Comparison of ENCODE assay signal across 8 cellular contexts in genomic region chr1:75786901-75787455, GRCh38. TPM values are rescaled to one million over a fixed set of nuclear protein-coding genes. Genes with fewer than 3 reads are reported as not detected.
DNase-seq lines count a peak whose midpoint lies in the region; ATAC-seq and TF ChIP-seq lines count a peak whose summit lies in the region.

No MANE protein-coding gene starts in this region.

- WGBS in esophagus squamous epithelium, 2 donors: 0 to 3% methylated on average over 10 of the region's 10 CpGs

- peak overlapping the region; percentile 99 for H3K27ac Mint-ChIP-seq in progenitor cell of endocrine pancreas

- no peak for TF ChIP-seq POLR2A in esophagus squamous epithelium (IDR thresholded peaks at IDR 0.05)

- peak overlapping the region; percentile 93 for H3K4me3 Mint-ChIP-seq in progenitor cell of endocrine pancreas (ENCODE audit: low read depth)

- H3K4me3 ChIP-seq in GM08714 (ENCODE audit: low read length) (peak overlapping the region; percentile 100), SJCRH30 (peak overlapping the region; percentile 72), esophagus squamous epithelium (peak overlapping the region; percentile 66 to 85 (median 78))

- DNase-seq in SJCRH30: no peak
- DNase-seq in esophagus squamous epithelium (lab: John Stamatoyannopoulos, UW): no peak
- DNase-seq in progenitor cell of endocrine pancreas (ENCODE audit: low spot score, unreplicated experiment): no peak
- no peak for DNase-seq in EL
- DNase-seq in foreskin melanocyte: no peak
- no peak for DNase-seq in NCI-H2227 (lab: John Stamatoyannopoulos, UW; ENCODE audit: unreplicated experiment)

- H3K9me3 Mint-ChIP-seq in progenitor cell of endocrine pancreas (ENCODE audit: low read depth): no peaks in the 10 kb centered on the region

- H3K36me3 ChIP-seq in SJCRH30: peaks cover 45% of the 10 kb centered on the region
- H3K36me3 ChIP-seq in esophagus squamous epithelium: peaks cover 0 to 33% (median 5%) of the 10 kb centered on the region in 3 donors

- H3K27ac ChIP-seq in SJCRH30 (peak overlapping the region; percentile 73), esophagus squamous epithelium (peak overlapping the region; percentile 1 to 92 (median 85))

- no peaks in the 10 kb centered on the region for H3K27me3 Mint-ChIP-seq in progenitor cell of endocrine pancreas

- peaks cover 12% of the 10 kb centered on the region; the same call in 1 of the 2 replicates for H3K4me1 ChIP-seq in SJCRH30
- H3K4me1 ChIP-seq in esophagus squamous epithelium: peaks cover 17 to 61% (median 40%) of the 10 kb centered on the region in 3 donors

- peaks cover 39% of the 10 kb centered on the region for H3K4me1 Mint-ChIP-seq in progenitor cell of endocrine pancreas (ENCODE audit: low read depth)

- no peak for ATAC-seq in HG02763 (IDR thresholded peaks at IDR 0.05; ENCODE audit: unreplicated experiment)

- peaks cover 14% of the 10 kb centered on the region for H3K36me3 Mint-ChIP-seq in progenitor cell of endocrine pancreas (ENCODE audit: insufficient read depth)

- TF ChIP-seq CTCF in esophagus squamous epithelium (IDR thresholded peaks at IDR 0.05) (no peak), progenitor cell of endocrine pancreas (IDR thresholded peaks at IDR 0.05; ENCODE audit: unreplicated experiment) (no peak)

- H3K27me3 ChIP-seq in SJCRH30: no peaks in the 10 kb centered on the region
- H3K27me3 ChIP-seq in esophagus squamous epithelium: no peaks in the 10 kb centered on the region

- intact Hi-C loops in esophagus squamous epithelium (cut with DNase I): no loop called here

- H3K9me3 ChIP-seq in SJCRH30 (replicated peaks) (no peaks in the 10 kb centered on the region), esophagus squamous epithelium (no peaks in the 10 kb centered on the region)

RNA-seq across cellular contexts. Expression of gene RABGGTB, which starts 0.9 kb away (rescaled TPM):
- 151 and 169 TPM in 2 replicates for total RNA-seq in SJCRH30 (2014; rRNA removed; shearing (Covaris generic))
- total RNA-seq in esophagus squamous epithelium: 10 to 100 TPM; 34.9 to 98.4 (median 68.1) TPM
- 86.4 and 98.5 TPM in 2 replicates for total RNA-seq in progenitor cell of endocrine pancreas

RNA-seq across cellular contexts. Expression of gene MSH4, which starts 9.7 kb away (rescaled TPM):
- total RNA-seq in SJCRH30 (2014; rRNA removed; shearing (Covaris generic)): 0.05 and 0.06 TPM in 2 replicates
- total RNA-seq in esophagus squamous epithelium (under 1 TPM in 2 of 4 donors, not detected in 2; 0.35 to 0.38 TPM), progenitor cell of endocrine pancreas (0.55 and 0.57 TPM in 2 replicates)
